ENCODE assay signal across 9 cellular contexts in the genomic region with DNA sequence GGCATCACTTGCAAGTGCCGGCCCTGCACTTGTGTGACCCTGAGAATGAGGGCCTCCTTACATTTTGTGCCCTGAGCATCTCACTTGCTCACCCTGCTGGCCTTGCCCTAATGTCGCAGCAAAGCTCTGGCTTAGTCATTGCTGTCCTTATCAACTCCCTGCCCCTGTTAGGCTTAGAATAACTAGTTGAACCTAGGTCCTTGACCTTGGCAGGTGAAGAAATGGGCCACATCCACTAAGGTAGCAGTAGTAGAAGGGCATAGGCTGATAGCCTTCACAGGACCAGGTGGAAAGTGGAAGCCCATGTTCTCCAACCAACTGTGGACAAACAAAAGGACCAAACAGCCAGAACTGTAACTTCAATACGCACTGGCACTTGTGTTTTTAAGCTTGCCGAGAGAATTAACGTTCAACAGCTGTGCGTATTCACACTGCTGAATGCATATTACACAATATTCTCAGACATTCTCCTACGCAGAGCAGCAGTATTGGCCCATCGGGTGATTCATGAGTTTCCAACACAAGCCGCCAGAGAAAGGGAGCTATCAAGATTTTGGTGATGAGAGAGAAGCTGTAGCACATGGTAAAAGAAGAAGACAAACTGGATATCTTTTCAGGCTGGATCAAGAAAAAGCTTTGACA. TPM values are rescaled to one million over a fixed set of nuclear protein-coding genes. Genes with fewer than 3 reads are reported as not detected.
A peak's percentile ranks its signal among the peaks of the same experiment; 100 is the strongest.
DNase-seq lines count a peak whose midpoint lies in the region; ATAC-seq, FAIRE-seq and TF ChIP-seq lines count a peak whose summit lies in the region.
"Had no signal": no experiment of that assay in that cellular context is flagged by ENCODE, and none has a peak within 500 bp of the region (broad histone marks: within the 10 kb centered on the region; RNA-seq: fewer than 3 reads in every experiment).

No MANE protein-coding gene starts in this region.

- TF ChIP-seq POLR2A in H54 (IDR thresholded peaks at IDR 0.05; ENCODE audit: low read depth, low read length) = no peak

- peak; percentile 30 for TF ChIP-seq CTCF in fibroblast of mammary gland (conservative IDR thresholded peaks at IDR 0.05; ENCODE audit: control insufficient read depth, insufficient read depth, low read depth, low read length)

- no peaks in the 10 kb centered on the region for H3K36me3 Mint-ChIP-seq in activated CD4-positive, alpha-beta T cell treated with anti-CD3 and anti-CD28 coated beads, Interleukin-2, amount 10 ng/mL, durations not matched to agents 24 days and 14 days (ENCODE audit: low read depth)
- H3K36me3 Mint-ChIP-seq: CD8-positive, alpha-beta T cell had no signal

- H3K27me3 Mint-ChIP-seq in activated CD4-positive, alpha-beta T cell treated with anti-CD3 and anti-CD28 coated beads, Interleukin-2, amount 10 ng/mL, durations not matched to agents 24 days and 14 days = no peaks in the 10 kb centered on the region

- peak; percentile 72 for ATAC-seq in sciatic nerve
- no peak for ATAC-seq in GM19023 (IDR thresholded peaks at IDR 0.05; ENCODE audit: unreplicated experiment)
- ATAC-seq: CD8-positive, alpha-beta T cell had no signal

- H3K27ac Mint-ChIP-seq in activated CD4-positive, alpha-beta T cell treated with anti-CD3 and anti-CD28 coated beads, Interleukin-2, amount 10 ng/mL, durations not matched to agents 24 days and 14 days = no peak overlapping the region
- H3K27ac Mint-ChIP-seq: CD8-positive, alpha-beta T cell had no signal

- H3K4me3 Mint-ChIP-seq in activated CD4-positive, alpha-beta T cell treated with anti-CD3 and anti-CD28 coated beads, Interleukin-2, amount 10 ng/mL, durations not matched to agents 24 days and 14 days = no peak overlapping the region
- H3K4me3 Mint-ChIP-seq: CD8-positive, alpha-beta T cell had no signal

- DNase-seq in NCI-H1694 treated with DMSO at 0.1 percent for 48 hours (lab: John Stamatoyannopoulos, UW) = peak; percentile 61
- no peak for DNase-seq in NCI-H1694 (lab: John Stamatoyannopoulos, UW)
- DNase-seq in HuH-7.5 (ENCODE audit: low spot score) = peak; percentile 37
- peak; percentile 82 for DNase-seq in activated CD4-positive, alpha-beta T cell treated with anti-CD3 and anti-CD28 coated beads, Interleukin-2, amount 10 ng/mL, durations not matched to agents 24 days and 14 days
- DNase-seq in fibroblast of mammary gland (ENCODE audit: low read depth) = peak; percentile 97
- DNase-seq in sciatic nerve (ENCODE audit: low spot score) = no peak
- no peak for DNase-seq in H54 (ENCODE audit: insufficient read length, low spot score)

- FAIRE-seq in H54 (lab: Jason Lieb, UNC) = no peak

- H3K4me3 ChIP-seq in fibroblast of mammary gland (ENCODE audit: control insufficient read depth, low read depth, low read length) = no peak overlapping the region

- H3K4me1 Mint-ChIP-seq in activated CD4-positive, alpha-beta T cell treated with anti-CD3 and anti-CD28 coated beads, Interleukin-2, amount 10 ng/mL, durations not matched to agents 24 days and 14 days = peaks cover 28% of the 10 kb centered on the region

- intact Hi-C loops in activated CD4-positive, alpha-beta T cell treated with anti-CD3 and anti-CD28 coated beads, Interleukin-2, amount 10 ng/mL, durations not matched to agents 24 days and 14 days (cut with micrococcal nuclease) = loop anchor here (1.0 kb wide), 1 partner anchor 145 kb away; no protein-coding TSS in a partner anchor
- intact Hi-C loops in sciatic nerve (cut with DNase I) = no loop called here

- H3K9me3 Mint-ChIP-seq in activated CD4-positive, alpha-beta T cell treated with anti-CD3 and anti-CD28 coated beads, Interleukin-2, amount 10 ng/mL, durations not matched to agents 24 days and 14 days = peaks cover 9% of the 10 kb centered on the region
- H3K9me3 Mint-ChIP-seq: CD8-positive, alpha-beta T cell had no signal

RNA-seq across cellular contexts. Expression of a gene that starts 27.7 kb away (rescaled TPM):
- 35.4 and 35.6 TPM in 2 replicates for total RNA-seq in activated CD4-positive, alpha-beta T cell treated with anti-CD3 and anti-CD28 coated beads, Interleukin-2, amount 10 ng/mL, durations not matched to agents 24 days and 14 days
- 20.4 TPM for total RNA-seq in sciatic nerve

Comparison
In these comparisons a context has a peak if more than half of its experiments do, and no peak if none do; other contexts are left out.
1. DNase-seq: peak in NCI-H1694 treated with DMSO at 0.1 percent for 48 hours (single experiment), HuH-7.5 (single experiment), activated CD4-positive, alpha-beta T cell treated with anti-CD3 and anti-CD28 coated beads, Interleukin-2, amount 10 ng/mL, durations not matched to agents 24 days and 14 days (single experiment) and fibroblast of mammary gland (single experiment); none in NCI-H1694 (single experiment), sciatic nerve (single experiment) and H54 (single experiment).